Comparison of ENCODE assay signal across 11 cellular contexts in the genomic region with DNA sequence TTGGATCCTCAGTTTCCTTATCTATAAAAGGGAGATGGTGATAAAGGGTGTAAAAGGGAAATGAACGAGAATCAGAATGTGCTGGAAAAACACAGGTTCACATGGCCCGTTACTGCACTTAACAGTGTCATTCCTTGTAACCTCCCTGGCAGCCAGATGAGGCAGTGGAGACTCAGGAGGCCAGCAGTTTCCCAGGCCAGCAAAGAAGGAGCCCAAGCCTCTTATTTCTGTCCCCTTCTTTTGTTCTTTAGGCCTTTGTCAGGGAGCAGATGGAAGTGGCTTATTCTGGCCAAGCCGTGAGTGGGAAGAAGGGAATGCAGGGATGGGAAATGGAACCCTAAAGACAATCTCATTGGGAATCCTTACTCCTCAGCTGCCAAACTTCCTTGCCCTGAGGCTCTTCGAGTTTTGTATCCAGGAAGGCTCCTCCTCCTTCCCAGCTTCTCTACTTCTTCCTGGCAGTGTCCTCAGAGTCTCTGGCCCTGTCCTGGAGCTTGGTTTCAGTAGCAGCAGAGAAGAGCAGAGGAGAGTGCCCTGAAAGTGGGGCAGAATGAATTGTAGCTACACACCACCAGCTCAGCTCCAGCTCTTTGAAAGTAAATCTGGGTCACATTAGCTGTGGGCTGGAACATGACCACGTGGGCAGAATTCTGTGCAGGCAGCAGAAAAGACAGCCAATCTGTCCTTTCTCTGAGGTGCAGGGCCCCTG.
A peak's percentile ranks its signal among the peaks of the same experiment; 100 is the strongest.
DNase-seq lines count a peak whose midpoint lies in the region; ATAC-seq, FAIRE-seq and TF ChIP-seq lines count a peak whose summit lies in the region.
"Had no signal": no experiment of that assay in that cellular context is flagged by ENCODE, and none has a peak within 500 bp of the region (broad histone marks: within the 10 kb centered on the region; RNA-seq: fewer than 3 reads in every experiment).

No MANE protein-coding gene starts in this region.

- TF ChIP-seq CTCF in KMS-11 (conservative IDR thresholded peaks at IDR 0.05; ENCODE audit: low read depth, low read length) (no peak), HepG2 (CRISPR knock-in tag; IDR thresholded peaks at IDR 0.05) (no peak)

- no peaks in the 10 kb centered on the region for H3K36me3 ChIP-seq in KMS-11 (ENCODE audit: insufficient read depth)
- no peaks in the 10 kb centered on the region for H3K36me3 ChIP-seq in HepG2 (replicated peaks in 1 of 2; ENCODE audit: control insufficient read depth in 1 of 2, insufficient read depth in 2 of 2, low read length in 2 of 2)
- H3K36me3 ChIP-seq: brain microvascular endothelial cell, heart left ventricle had no signal

- TF ChIP-seq EP300 in HepG2 (IDR thresholded peaks at IDR 0.05; ENCODE audit: low read depth in 2 of 2, low read length in 2 of 2) (no peak), HepG2 (CRISPR knock-in tag; IDR thresholded peaks at IDR 0.05; ENCODE audit: borderline replicate concordance) (no peak)

- DNase-seq in central memory CD4-positive, alpha-beta T cell: peak; percentile 20
- DNase-seq in HepG2 (ENCODE audit: low spot score) (no peak), substantia nigra (lab: John Stamatoyannopoulos, UW) (peak in 26 of 49 donors; percentile 16 to 81 (median 44))
- DNase-seq: brain microvascular endothelial cell, heart left ventricle, NCI-H2171 had no signal

- peak overlapping the region; percentile 56; the same call in 1 of the 2 replicates for H3K4me2 ChIP-seq in KMS-11
- H3K4me2 ChIP-seq in HepG2 (ENCODE audit: low read depth, low read length): no peak overlapping the region

- CTCF ChIA-PET in HepG2 (lab: Yijun Ruan, JAX; ENCODE audit: low intra/inter-chr PET ratio, low total read pairs): no interaction called here

- H3K9ac ChIP-seq in KMS-11 (0 out of 2 replicates have a peak overlapping the region, but pooled peaks have one; percentile 4), HepG2 (ENCODE audit: insufficient read depth, low read depth, low read length) (no peak overlapping the region)

- H3K79me2 ChIP-seq in KMS-11 (ENCODE audit: insufficient read depth, low read depth): no peaks in the 10 kb centered on the region
- no peaks in the 10 kb centered on the region for H3K79me2 ChIP-seq in HepG2 (ENCODE audit: insufficient read depth, low read length)

- BruUV-seq in HepG2 (replicated peaks; lab: Mats Ljungman, UMichigan): no TSS peak

- WGBS in HepG2 (ENCODE audit: low lambda C conversion rate): 27% methylated on average over 5 of the region's 5 CpGs

- in situ Hi-C loops in HepG2 (cut with HindIII; ENCODE audit: extremely low pct_ligation_motif_present, low pct_unique_long_range_greater_than_20kb): loop anchor here (25.0 kb wide), 1 partner anchor 447 kb away; no protein-coding TSS in a partner anchor

- POLR2A ChIA-PET in HepG2 (lab: Yijun Ruan, JAX): no interaction called here

- intact Hi-C loops in HepG2 (cut with micrococcal nuclease; ENCODE audit: unreplicated experiment): loop anchor here (5.0 kb wide), 1 partner anchor 253 kb away; no protein-coding TSS in a partner anchor

- no peak for FAIRE-seq in HepG2 (lab: Jason Lieb, UNC)

- H2AFZ ChIP-seq in KMS-11 (ENCODE audit: low read depth): peak overlapping the region; percentile 80
- H2AFZ ChIP-seq in HepG2 (ENCODE audit: low read length): no peak overlapping the region

- ATAC-seq in HepG2: no peak
- ATAC-seq in HG03025 (IDR thresholded peaks at IDR 0.05; ENCODE audit: low FRiP score, unreplicated experiment): no peak
- no peak for ATAC-seq in HG03045 (IDR thresholded peaks at IDR 0.05; ENCODE audit: unreplicated experiment)
- no peak for ATAC-seq in GM21737 (IDR thresholded peaks at IDR 0.05; ENCODE audit: unreplicated experiment)
- ATAC-seq in GM21367 (IDR thresholded peaks at IDR 0.05; ENCODE audit: unreplicated experiment): no peak

- TF ChIP-seq RAD21 in HepG2 (CRISPR knock-in tag; IDR thresholded peaks at IDR 0.05): no peak

- H4K20me1 ChIP-seq in KMS-11 (ENCODE audit: insufficient read depth): no peaks in the 10 kb centered on the region
- H4K20me1 ChIP-seq in HepG2 (ENCODE audit: insufficient read depth, low read length): no peaks in the 10 kb centered on the region

- H3K9me3 ChIP-seq in HepG2 (ENCODE audit: low read length): no peaks in the 10 kb centered on the region
- H3K9me3 ChIP-seq: heart left ventricle had no signal

- H3K27me3 ChIP-seq in KMS-11 (ENCODE audit: insufficient read depth, low read depth) (no peaks in the 10 kb centered on the region), HepG2 (ENCODE audit: control insufficient read depth in 1 of 2, insufficient read depth in 2 of 2, low read length in 2 of 2) (peaks cover 0 to 1% of the 10 kb centered on the region in 2 experiments; a peak in 1 of 5 replicates)
- H3K27me3 ChIP-seq: brain microvascular endothelial cell, heart left ventricle had no signal

- H3K4me3 ChIP-seq in KMS-11 (IDR thresholded peaks at IDR 0.05; ENCODE audit: insufficient read depth, low read depth, low read length) (no peak overlapping the region), HepG2 (replicated peaks in 1 of 3; ENCODE audit: insufficient read depth in 1 of 3, low read depth in 2 of 3, low read length in 3 of 3) (no peak overlapping the region)
- H3K4me3 ChIP-seq: heart left ventricle had no signal

- TF ChIP-seq POLR2A in HepG2 (IDR thresholded peaks at IDR 0.05; ENCODE audit: insufficient read depth in 1 of 2, low read depth in 2 of 2, low read length in 2 of 2): no peak

- H3K4me1 ChIP-seq in KMS-11 (ENCODE audit: low read depth, poor library complexity, severe bottlenecking) (peaks cover 63% of the 10 kb centered on the region), HepG2 (ENCODE audit: insufficient read depth, low read length) (peaks cover 28% of the 10 kb centered on the region)

- H3K27ac ChIP-seq in KMS-11 (peak overlapping the region; percentile 44), HepG2 (ENCODE audit: extremely low read length, insufficient read depth, low read length) (no peak overlapping the region), substantia nigra (ENCODE audit: low read depth, low read length, poor library complexity, severe bottlenecking) (no peak overlapping the region)
- H3K27ac ChIP-seq: brain microvascular endothelial cell had no signal

TF ChIP-seq in HepG2, 621 proteins besides CTCF, POLR2A, EP300 and RAD21:
- TF ChIP-seq ZNF335 (CRISPR knock-in tag; IDR thresholded peaks at IDR 0.05) (peak; percentile 88), RFX3 (CRISPR knock-in tag; IDR thresholded peaks at IDR 0.05) (no peak)
